ENCODE assay signal across 13 cellular contexts in the genomic region with DNA sequence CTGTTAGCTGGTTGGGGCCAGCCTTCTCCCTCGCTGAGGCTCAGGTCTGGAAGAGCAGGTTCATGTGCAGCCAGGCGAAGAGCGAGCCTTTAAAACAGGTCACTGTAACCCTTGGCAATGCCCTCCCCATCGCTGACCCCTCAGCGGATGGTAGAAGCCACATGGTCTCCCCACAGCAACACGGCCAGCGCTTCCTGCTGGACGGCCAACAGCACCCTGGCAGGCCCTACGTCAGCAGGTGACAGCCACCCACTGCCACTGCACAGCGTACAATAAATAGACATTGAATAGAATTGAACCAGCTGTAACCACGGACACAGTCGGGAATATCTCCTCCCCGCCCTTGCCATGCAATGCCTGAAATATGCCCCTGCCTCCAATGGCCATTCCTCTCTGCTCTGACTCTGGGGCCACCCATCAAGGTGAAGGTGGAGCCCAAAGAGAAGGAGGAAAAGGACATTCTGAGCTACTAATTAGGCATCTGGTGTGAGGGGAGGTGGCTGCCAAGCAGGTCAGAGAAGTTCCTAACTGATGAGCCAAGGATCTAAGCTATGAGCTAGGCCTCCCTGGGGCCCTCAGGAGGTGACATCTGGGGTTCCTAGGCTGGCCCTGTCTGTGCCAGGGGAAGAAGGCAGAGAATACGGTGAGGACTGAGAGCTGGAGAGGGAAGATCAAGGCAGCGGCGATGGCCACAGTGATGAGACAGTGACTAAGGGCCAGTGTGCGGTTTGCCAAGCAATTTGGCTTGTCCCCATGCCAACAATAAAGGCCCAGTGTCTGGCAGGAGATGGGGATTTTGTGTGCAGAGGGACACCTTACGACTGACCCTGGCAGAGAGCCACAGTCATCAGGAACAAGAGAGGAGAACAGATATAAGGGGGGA.
A peak's percentile ranks its signal among the peaks of the same experiment; 100 is the strongest.
DNase-seq lines count a peak whose midpoint lies in the region; ATAC-seq, FAIRE-seq and TF ChIP-seq lines count a peak whose summit lies in the region.
"Had no signal": no experiment of that assay in that cellular context is flagged by ENCODE, and none has a peak within 500 bp of the region (broad histone marks: within the 10 kb centered on the region; RNA-seq: fewer than 3 reads in every experiment).

No MANE protein-coding gene starts in this region.

- BruUV-seq in IMR-90 (replicated peaks; lab: Mats Ljungman, UMichigan) = no TSS peak

- WGBS in IMR-90 (ENCODE audit: extremely low coverage in 2 of 2, insufficient read length in 1 of 2), 2 experiments = 60% methylated on average over 4 of the region's 18 CpGs; no CpG with 5 or more reads in 1 of the 2 experiments

- H3K4me1 ChIP-seq in IMR-90 (ENCODE audit: control insufficient read depth, insufficient read depth, low read length) (peaks cover 10% of the 10 kb centered on the region), kidney (ENCODE audit: control insufficient read depth in 1 of 2, insufficient read depth in 1 of 2, low read depth in 1 of 2, low read length in 2 of 2) (peaks cover 11 to 24% of the 10 kb centered on the region in 2 donors)

- no peak for TF ChIP-seq POLR2A in IMR-90 (IDR thresholded peaks at IDR 0.05; ENCODE audit: low read depth, low read length)

- no peak overlapping the region for H2BK5ac ChIP-seq in IMR-90 (ENCODE audit: low read depth, low read length, poor library complexity, severe bottlenecking)

- no peak overlapping the region for H4K8ac ChIP-seq in IMR-90 (ENCODE audit: low read depth in 2 of 2, low read length in 2 of 2)

- no peaks in the 10 kb centered on the region for H3K79me1 ChIP-seq in IMR-90 (ENCODE audit: low read depth in 1 of 2, low read length in 2 of 2)

- no peaks in the 10 kb centered on the region for H3K9me3 ChIP-seq in IMR-90 (ENCODE audit: control insufficient read depth, insufficient read depth, low read length)
- no peaks in the 10 kb centered on the region for H3K9me3 ChIP-seq in kidney (ENCODE audit: control insufficient read depth in 1 of 2, low read length in 2 of 2)

- H3K36me3 ChIP-seq in IMR-90 (ENCODE audit: control insufficient read depth, insufficient read depth, low read length) (no peaks in the 10 kb centered on the region), kidney (ENCODE audit: control insufficient read depth in 1 of 2, insufficient read depth in 2 of 2, low read length in 2 of 2) (no peaks in the 10 kb centered on the region)

- no peak overlapping the region for H3K23ac ChIP-seq in IMR-90 (ENCODE audit: low read depth, low read length)

- H3K4me3 ChIP-seq in IMR-90 (ENCODE audit: insufficient read depth, low read depth, low read length) (no peak overlapping the region), kidney (ENCODE audit: low read length in 2 of 2) (no peak overlapping the region)

- H3K9ac ChIP-seq in IMR-90 (ENCODE audit: low read depth, low read length) (no peak overlapping the region), kidney (ENCODE audit: low read length in 2 of 2) (no peak overlapping the region)

- peak overlapping the region; percentile 33 for H2AK9ac ChIP-seq in IMR-90 (replicated peaks; ENCODE audit: low read depth, low read length, poor library complexity)

- peak overlapping the region; percentile 62 for H2AFZ ChIP-seq in IMR-90 (replicated peaks; ENCODE audit: low read length, poor library complexity)

- no peak for TF ChIP-seq CTCF in IMR-90 (conservative IDR thresholded peaks at IDR 0.05; ENCODE audit: low read depth, low read length)
- TF ChIP-seq CTCF in kidney (IDR thresholded peaks at IDR 0.05; ENCODE audit: borderline replicate concordance, extremely low read depth, insufficient read depth) = no peak

- H3K18ac ChIP-seq in IMR-90 (ENCODE audit: low read depth, low read length) = no peak overlapping the region

- TF ChIP-seq RAD21 in IMR-90 (IDR thresholded peaks at IDR 0.05; ENCODE audit: low read length) = no peak

- no peak overlapping the region for H2BK15ac ChIP-seq in IMR-90 (ENCODE audit: low read depth, low read length)

- dilution Hi-C loops in IMR-90 (cut with HindIII; ENCODE audit: low sequenced_read_pairs, unreplicated experiment) = no loop called here

- ATAC-seq in IMR-90 (ENCODE audit: low read depth) (no peak), GM19452 (IDR thresholded peaks at IDR 0.05; ENCODE audit: unreplicated experiment) (no peak), GM21786 (IDR thresholded peaks at IDR 0.05; ENCODE audit: unreplicated experiment) (no peak)
- ATAC-seq: activated CD8-positive, alpha-beta memory T cell treated with anti-CD3 and anti-CD28 coated beads, Interleukin-2, amount 10 ng/mL, durations not matched to agents 7 days and 5 days; CD8-positive, alpha-beta T cell had no signal

- 0 out of 2 replicates have a peak, but pooled peaks cover 8% of the 10 kb centered on the region for H3K9me1 ChIP-seq in IMR-90 (ENCODE audit: insufficient read depth, low read length)

- H2AK5ac ChIP-seq in IMR-90 (ENCODE audit: low read depth, low read length) = peak overlapping the region; percentile 47

- POLR2A ChIA-PET in IMR-90 (lab: Charles Lee; ENCODE audit: unreplicated experiment) = no interaction called here

- no peaks in the 10 kb centered on the region for H4K20me1 ChIP-seq in IMR-90 (ENCODE audit: insufficient read depth, low read length)

- H3K56ac ChIP-seq in IMR-90 (ENCODE audit: extremely low read depth, insufficient read depth, low read length) = no peak overlapping the region

- H3K4me2 ChIP-seq in IMR-90 (ENCODE audit: low read depth, low read length) = no peak overlapping the region

- H2BK20ac ChIP-seq in IMR-90 (ENCODE audit: low read depth, low read length) = no peak overlapping the region

- H4K91ac ChIP-seq in IMR-90 (ENCODE audit: insufficient read depth, low read depth, low read length) = no peak overlapping the region

- CTCF ChIA-PET in IMR-90 (lab: Yijun Ruan, JAX) = no interaction called here

- no peak overlapping the region for H4K5ac ChIP-seq in IMR-90 (ENCODE audit: low read depth, low read length)

- peaks cover 5% of the 10 kb centered on the region for H3K27me3 ChIP-seq in IMR-90 (ENCODE audit: control insufficient read depth, insufficient read depth, low read length)

- no peak for FAIRE-seq in kidney (lab: Jason Lieb, UNC)

- H3K14ac ChIP-seq in IMR-90 (replicated peaks; ENCODE audit: low read depth, low read length) = no peak overlapping the region

- in situ Hi-C loops in IMR-90 (cut with MboI; ENCODE audit: low sequenced_read_pairs) = no loop called here

- intact Hi-C loops in IMR-90 (cut with micrococcal nuclease) (loop anchor here (2.0 kb wide), 3 partner anchors 79 to 371 kb away; no protein-coding TSS in a partner anchor), kidney (cut with DNase I) (no loop called here)

- peak; percentile 49 for DNase-seq in AG08395 (ENCODE audit: low spot score)
- no peak for DNase-seq in IMR-90
- peak; percentile 76 for DNase-seq in SW480 (ENCODE audit: low spot score)
- DNase-seq in kidney = peak; percentile 88
- no peak for DNase-seq in cortex of kidney (lab: John Stamatoyannopoulos, UW)
- DNase-seq in RKO (ENCODE audit: low spot score) = no peak
- DNase-seq: activated CD8-positive, alpha-beta memory T cell treated with anti-CD3 and anti-CD28 coated beads, Interleukin-2, amount 10 ng/mL, durations not matched to agents 7 days and 5 days; CD8-positive, alpha-beta T cell; GOT3; NCI-H2171; SW 1271 had no signal

- no peak overlapping the region for H2BK120ac ChIP-seq in IMR-90 (ENCODE audit: low read depth, low read length)

- H3K4ac ChIP-seq in IMR-90 (ENCODE audit: low read depth, low read length) = no peak overlapping the region

- H3K27ac ChIP-seq in IMR-90 (ENCODE audit: insufficient read depth, low read length) = no peak overlapping the region
- peak overlapping the region; percentile 43 to 69 for H3K27ac ChIP-seq in kidney (ENCODE audit: low read depth in 2 of 2, low read length in 2 of 2)

TF ChIP-seq in IMR-90, 13 proteins besides CTCF, POLR2A, EP300 and RAD21:
- TF ChIP-seq NFE2L2 (IDR thresholded peaks at IDR 0.05; ENCODE audit: low read depth, low read length) (no peak), RCOR1 (IDR thresholded peaks at IDR 0.05; ENCODE audit: insufficient replicate concordance, low read length) (no peak), BHLHE40 (IDR thresholded peaks at IDR 0.05; ENCODE audit: low read depth, low read length) (no peak), MAFK (IDR thresholded peaks at IDR 0.05; ENCODE audit: low read depth, low read length) (no peak), RFX5 (IDR thresholded peaks at IDR 0.05; ENCODE audit: low read depth, low read length) (no peak), MXI1 (IDR thresholded peaks at IDR 0.05; ENCODE audit: borderline replicate concordance, low read depth, low read length) (no peak), SMC3 (IDR thresholded peaks at IDR 0.05; ENCODE audit: low read depth, low read length) (no peak), CEBPB (IDR thresholded peaks at IDR 0.05; ENCODE audit: low read depth, low read length) (no peak), MAZ (IDR thresholded peaks at IDR 0.05; ENCODE audit: borderline replicate concordance, low read depth, low read length) (no peak), CHD1 (IDR thresholded peaks at IDR 0.05; ENCODE audit: low read depth, low read length) (no peak), FOS (IDR thresholded peaks at IDR 0.05; ENCODE audit: low read depth, low read length) (no peak)
- TF ChIP-seq, protein P1, sequence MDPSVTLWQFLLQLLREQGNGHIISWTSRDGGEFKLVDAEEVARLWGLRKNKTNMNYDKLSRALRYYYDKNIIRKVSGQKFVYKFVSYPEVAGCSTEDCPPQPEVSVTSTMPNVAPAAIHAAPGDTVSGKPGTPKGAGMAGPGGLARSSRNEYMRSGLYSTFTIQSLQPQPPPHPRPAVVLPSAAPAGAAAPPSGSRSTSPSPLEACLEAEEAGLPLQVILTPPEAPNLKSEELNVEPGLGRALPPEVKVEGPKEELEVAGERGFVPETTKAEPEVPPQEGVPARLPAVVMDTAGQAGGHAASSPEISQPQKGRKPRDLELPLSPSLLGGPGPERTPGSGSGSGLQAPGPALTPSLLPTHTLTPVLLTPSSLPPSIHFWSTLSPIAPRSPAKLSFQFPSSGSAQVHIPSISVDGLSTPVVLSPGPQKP (IDR thresholded peaks at IDR 0.05; ENCODE audit: borderline replicate concordance, low read depth, low read length) = no peak
- TF ChIP-seq, protein P2, sequence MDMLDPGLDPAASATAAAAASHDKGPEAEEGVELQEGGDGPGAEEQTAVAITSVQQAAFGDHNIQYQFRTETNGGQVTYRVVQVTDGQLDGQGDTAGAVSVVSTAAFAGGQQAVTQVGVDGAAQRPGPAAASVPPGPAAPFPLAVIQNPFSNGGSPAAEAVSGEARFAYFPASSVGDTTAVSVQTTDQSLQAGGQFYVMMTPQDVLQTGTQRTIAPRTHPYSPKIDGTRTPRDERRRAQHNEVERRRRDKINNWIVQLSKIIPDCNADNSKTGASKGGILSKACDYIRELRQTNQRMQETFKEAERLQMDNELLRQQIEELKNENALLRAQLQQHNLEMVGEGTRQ (IDR thresholded peaks at IDR 0.05; ENCODE audit: low read depth, low read length) = no peak

Comparison
In these comparisons a context has a peak if more than half of its experiments do, and no peak if none do; other contexts are left out.
1. DNase-seq: peak in AG08395 (single experiment), SW480 (single experiment) and kidney (single experiment); none in IMR-90 (single experiment), cortex of kidney (single experiment) and RKO (single experiment).